In the genomic region with DNA sequence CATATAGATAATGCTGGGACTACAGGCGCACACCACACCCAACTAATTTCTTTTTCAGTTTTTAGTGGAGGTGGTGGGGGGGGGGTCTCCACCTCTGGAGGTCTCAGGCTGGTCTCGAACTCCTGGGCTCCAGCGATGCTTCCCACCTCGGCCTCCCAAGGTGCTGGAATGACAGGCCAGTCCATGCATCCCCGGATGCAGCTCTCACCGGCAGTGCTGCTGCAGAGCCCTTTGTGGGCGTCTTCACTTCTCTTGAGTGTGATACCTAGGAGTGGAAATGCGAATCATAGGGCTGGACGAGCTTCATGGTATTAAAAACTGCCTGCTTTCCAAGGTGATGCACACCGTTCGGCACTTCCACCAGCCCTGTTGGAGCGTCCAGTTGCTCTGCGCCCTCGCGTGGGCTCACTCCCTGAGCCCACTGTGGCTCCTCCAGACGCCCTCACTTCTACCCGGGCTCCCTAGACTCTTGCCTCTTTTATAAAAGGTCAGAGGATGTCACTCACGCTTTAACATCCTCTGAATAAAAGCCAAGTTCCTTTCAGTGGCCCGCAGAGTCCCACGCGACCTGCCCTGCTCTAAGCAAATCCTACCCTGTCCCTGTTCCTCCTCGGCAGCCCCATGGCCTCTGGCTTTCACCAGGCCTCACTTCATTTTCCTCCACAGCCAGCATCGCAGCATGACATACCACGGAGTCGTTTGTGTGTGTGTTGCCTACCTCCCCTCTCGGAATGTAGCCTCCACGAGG, we compare ENCODE assay signal across 1 cellular context.
TF ChIP-seq lines count a peak whose summit lies in the region.

No MANE protein-coding gene starts in this region.

TF ChIP-seq in K562, 482 proteins besides CTCF, POLR2A, EP300 and RAD21:
- TF ChIP-seq, protein P1, sequence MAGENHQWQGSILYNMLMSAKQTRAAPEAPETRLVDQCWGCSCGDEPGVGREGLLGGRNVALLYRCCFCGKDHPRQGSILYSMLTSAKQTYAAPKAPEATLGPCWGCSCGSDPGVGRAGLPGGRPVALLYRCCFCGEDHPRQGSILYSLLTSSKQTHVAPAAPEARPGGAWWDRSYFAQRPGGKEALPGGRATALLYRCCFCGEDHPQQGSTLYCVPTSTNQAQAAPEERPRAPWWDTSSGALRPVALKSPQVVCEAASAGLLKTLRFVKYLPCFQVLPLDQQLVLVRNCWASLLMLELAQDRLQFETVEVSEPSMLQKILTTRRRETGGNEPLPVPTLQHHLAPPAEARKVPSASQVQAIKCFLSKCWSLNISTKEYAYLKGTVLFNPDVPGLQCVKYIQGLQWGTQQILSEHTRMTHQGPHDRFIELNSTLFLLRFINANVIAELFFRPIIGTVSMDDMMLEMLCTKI (IDR thresholded peaks at IDR 0.05; ENCODE audit: partially characterized antibody) = no peak
- TF ChIP-seq SRSF1 (IDR thresholded peaks at IDR 0.05; ENCODE audit: low read depth, low read length) (no peak), PHF20 (IDR thresholded peaks at IDR 0.05; ENCODE audit: partially characterized antibody) (no peak), CBX3 (IDR thresholded peaks at IDR 0.05; ENCODE audit: borderline replicate concordance in 1 of 2, low read length in 2 of 2) (no peak), ZFP1 (CRISPR knock-in tag; IDR thresholded peaks at IDR 0.05) (no peak), MCM5 (IDR thresholded peaks at IDR 0.05; ENCODE audit: low read depth) (no peak), DDX20 (tag; IDR thresholded peaks at IDR 0.05; ENCODE audit: low read depth) (no peak), ZFP36 (IDR thresholded peaks at IDR 0.05; ENCODE audit: low read depth, low read length, partially characterized antibody) (no peak), CBFB (CRISPR knock-in tag; IDR thresholded peaks at IDR 0.05) (no peak), GABPB1 (CRISPR knock-in tag; IDR thresholded peaks at IDR 0.05) (no peak), CBX8 (IDR thresholded peaks at IDR 0.05; ENCODE audit: borderline replicate concordance, extremely low read depth, low read depth, low read length, poor library complexity, severe bottlenecking) (no peak), HEY1 (CRISPR knock-in tag; IDR thresholded peaks at IDR 0.05; ENCODE audit: borderline replicate concordance) (no peak), JUND (IDR thresholded peaks at IDR 0.05; ENCODE audit: borderline replicate concordance, low read depth, low read length) (no peak), JUND (tag; IDR thresholded peaks at IDR 0.05; ENCODE audit: borderline replicate concordance, low read depth, low read length) (no peak)
- TF ChIP-seq, protein P2, sequence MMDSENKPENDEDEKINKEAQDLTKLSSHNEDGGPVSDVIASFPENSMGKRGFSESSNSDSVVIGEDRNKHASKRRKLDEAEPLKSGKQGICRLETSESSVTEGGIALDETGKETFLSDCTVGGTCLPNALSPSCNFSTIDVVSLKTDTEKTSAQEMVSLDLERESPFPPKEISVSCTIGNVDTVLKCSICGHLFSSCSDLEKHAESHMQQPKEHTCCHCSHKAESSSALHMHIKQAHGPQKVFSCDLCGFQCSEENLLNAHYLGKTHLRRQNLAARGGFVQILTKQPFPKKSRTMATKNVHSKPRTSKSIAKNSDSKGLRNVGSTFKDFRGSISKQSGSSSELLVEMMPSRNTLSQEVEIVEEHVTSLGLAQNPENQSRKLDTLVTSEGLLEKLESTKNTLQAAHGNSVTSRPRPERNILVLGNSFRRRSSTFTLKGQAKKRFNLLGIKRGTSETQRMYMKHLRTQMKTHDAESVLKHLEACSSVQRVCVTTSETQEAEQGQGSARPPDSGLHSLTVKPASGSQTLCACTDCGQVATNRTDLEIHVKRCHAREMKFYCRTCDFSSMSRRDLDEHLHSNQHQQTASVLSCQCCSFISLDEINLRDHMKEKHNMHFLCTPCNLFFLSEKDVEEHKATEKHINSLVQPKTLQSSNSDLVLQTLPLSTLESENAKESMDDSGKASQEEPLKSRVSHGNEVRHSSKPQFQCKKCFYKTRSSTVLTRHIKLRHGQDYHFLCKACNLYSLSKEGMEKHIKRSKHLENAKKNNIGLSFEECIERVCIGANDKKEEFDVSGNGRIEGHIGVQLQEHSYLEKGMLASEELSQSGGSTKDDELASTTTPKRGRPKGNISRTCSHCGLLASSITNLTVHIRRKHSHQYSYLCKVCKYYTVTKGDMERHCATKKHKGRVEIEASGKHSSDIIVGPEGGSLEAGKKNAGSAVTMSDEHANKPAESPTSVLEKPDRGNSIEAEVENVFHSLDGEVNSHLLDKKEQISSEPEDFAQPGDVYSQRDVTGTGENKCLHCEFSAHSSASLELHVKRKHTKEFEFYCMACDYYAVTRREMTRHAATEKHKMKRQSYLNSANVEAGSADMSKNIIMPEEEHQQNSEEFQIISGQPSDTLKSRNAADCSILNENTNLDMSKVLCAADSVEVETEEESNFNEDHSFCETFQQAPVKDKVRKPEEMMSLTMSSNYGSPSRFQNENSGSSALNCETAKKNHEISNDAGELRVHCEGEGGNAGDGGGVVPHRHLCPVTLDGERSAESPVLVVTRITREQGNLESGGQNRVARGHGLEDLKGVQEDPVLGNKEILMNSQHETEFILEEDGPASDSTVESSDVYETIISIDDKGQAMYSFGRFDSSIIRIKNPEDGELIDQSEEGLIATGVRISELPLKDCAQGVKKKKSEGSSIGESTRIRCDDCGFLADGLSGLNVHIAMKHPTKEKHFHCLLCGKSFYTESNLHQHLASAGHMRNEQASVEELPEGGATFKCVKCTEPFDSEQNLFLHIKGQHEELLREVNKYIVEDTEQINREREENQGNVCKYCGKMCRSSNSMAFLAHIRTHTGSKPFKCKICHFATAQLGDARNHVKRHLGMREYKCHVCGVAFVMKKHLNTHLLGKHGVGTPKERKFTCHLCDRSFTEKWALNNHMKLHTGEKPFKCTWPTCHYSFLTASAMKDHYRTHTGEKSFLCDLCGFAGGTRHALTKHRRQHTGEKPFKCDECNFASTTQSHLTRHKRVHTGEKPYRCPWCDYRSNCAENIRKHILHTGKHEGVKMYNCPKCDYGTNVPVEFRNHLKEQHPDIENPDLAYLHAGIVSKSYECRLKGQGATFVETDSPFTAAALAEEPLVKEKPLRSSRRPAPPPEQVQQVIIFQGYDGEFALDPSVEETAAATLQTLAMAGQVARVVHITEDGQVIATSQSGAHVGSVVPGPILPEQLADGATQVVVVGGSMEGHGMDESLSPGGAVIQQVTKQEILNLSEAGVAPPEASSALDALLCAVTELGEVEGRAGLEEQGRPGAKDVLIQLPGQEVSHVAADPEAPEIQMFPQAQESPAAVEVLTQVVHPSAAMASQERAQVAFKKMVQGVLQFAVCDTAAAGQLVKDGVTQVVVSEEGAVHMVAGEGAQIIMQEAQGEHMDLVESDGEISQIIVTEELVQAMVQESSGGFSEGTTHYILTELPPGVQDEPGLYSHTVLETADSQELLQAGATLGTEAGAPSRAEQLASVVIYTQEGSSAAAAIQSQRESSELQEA (IDR thresholded peaks at IDR 0.05; ENCODE audit: low read depth) = no peak
- TF ChIP-seq, protein P3, sequence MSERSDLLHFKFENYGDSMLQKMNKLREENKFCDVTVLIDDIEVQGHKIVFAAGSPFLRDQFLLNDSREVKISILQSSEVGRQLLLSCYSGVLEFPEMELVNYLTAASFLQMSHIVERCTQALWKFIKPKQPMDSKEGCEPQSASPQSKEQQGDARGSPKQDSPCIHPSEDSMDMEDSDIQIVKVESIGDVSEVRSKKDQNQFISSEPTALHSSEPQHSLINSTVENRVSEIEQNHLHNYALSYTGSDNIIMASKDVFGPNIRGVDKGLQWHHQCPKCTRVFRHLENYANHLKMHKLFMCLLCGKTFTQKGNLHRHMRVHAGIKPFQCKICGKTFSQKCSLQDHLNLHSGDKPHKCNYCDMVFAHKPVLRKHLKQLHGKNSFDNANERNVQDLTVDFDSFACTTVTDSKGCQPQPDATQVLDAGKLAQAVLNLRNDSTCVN (CRISPR knock-in tag; IDR thresholded peaks at IDR 0.05) = no peak
